In the genomic region with DNA sequence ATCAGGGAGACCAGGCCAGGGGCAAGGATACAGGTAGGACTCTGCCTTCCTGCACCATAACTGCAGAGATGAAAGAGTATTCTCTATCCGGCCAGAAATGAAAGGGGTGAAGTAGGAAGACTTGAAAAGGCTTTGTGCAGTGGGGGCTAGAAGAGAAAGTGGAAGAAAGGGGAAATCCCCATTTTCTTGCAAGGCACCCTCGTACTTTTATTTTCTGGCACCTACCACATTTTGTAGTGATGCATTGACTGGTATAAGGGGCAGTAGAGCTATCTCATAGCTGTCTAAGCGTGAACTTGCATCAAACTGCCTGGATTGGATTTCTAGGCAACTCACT, we compare ENCODE assay signal across 8 cellular contexts. TPM values are rescaled to one million over a fixed set of nuclear protein-coding genes. Genes with fewer than 3 reads are reported as not detected.
DNase-seq lines count a peak whose midpoint lies in the region; ATAC-seq, FAIRE-seq and TF ChIP-seq lines count a peak whose summit lies in the region.

No MANE protein-coding gene starts in this region.

- no peak for FAIRE-seq in endothelial cell of umbilical vein (lab: Jason Lieb, UNC)

- H3K27me3 ChIP-seq in GM23338 (ENCODE audit: insufficient read depth) (peaks cover 7% of the 10 kb centered on the region; the same call in 1 of the 2 replicates), endothelial cell of umbilical vein (ENCODE audit: control insufficient read depth in 2 of 2, insufficient read depth in 2 of 2, low read length in 2 of 2) (no peaks in the 10 kb centered on the region), sigmoid colon (no peaks in the 10 kb centered on the region)

- peaks cover 12% of the 10 kb centered on the region; the same call in 1 of the 2 replicates for H3F3A ChIP-seq in GM23338 (replicated peaks; ENCODE audit: low read depth)

- peaks cover 39% of the 10 kb centered on the region for H3K4me1 Mint-ChIP-seq in GM23338

- BruUV-seq in endothelial cell of umbilical vein (replicated peaks; lab: Mats Ljungman, UMichigan): no TSS peak

- peaks cover 30% of the 10 kb centered on the region for H3K36me3 Mint-ChIP-seq in GM23338 (ENCODE audit: low read depth)

- TF ChIP-seq EP300 in sigmoid colon (IDR thresholded peaks at IDR 0.05): no peak

- dilution Hi-C loops in endothelial cell of umbilical vein (cut with MboI; ENCODE audit: extremely low pct_ligation_motif_present, low sequenced_read_pairs): no loop called here

- DNase-seq in GM12864 (ENCODE audit: low read depth) (no peak), GM23338 (ENCODE audit: low spot score) (no peak), RWPE1 (ENCODE audit: low spot score) (no peak), endothelial cell of umbilical vein (ENCODE audit: low read depth, low spot score) (no peak), sigmoid colon (no peak), EL (no peak)
- DNase-seq in activated effector memory CD4-positive, alpha-beta T cell treated with anti-CD3 and anti-CD28 coated beads, Interleukin-2, amount 50 U/mL, for 16 hours: no peak

- H2AFZ ChIP-seq in GM23338 (peak overlapping the region; percentile 96), endothelial cell of umbilical vein (ENCODE audit: low read depth, low read length) (peak overlapping the region; percentile 97)

- H3K79me2 ChIP-seq in GM23338 (replicated peaks; ENCODE audit: insufficient read depth): peaks cover 30% of the 10 kb centered on the region
- peaks cover 7% of the 10 kb centered on the region for H3K79me2 ChIP-seq in endothelial cell of umbilical vein (ENCODE audit: control insufficient read depth, insufficient read depth, low read length)

- H3K4me3 ChIP-seq in GM12864 (ENCODE audit: low read depth, low read length) (peak overlapping the region; percentile 79), GM23338 (peak overlapping the region; percentile 75), endothelial cell of umbilical vein (replicated peaks in 1 of 3; ENCODE audit: insufficient read depth in 1 of 3, low read depth in 1 of 3, low read length in 3 of 3) (peak overlapping the region in 2 of 3 experiments; percentile 55 to 78), sigmoid colon (peak overlapping the region; percentile 48 to 99 (median 94))

- H3K9me3 Mint-ChIP-seq in GM23338: no peaks in the 10 kb centered on the region

- H3K4me2 ChIP-seq in GM23338: peak overlapping the region; percentile 92
- peak overlapping the region; percentile 64 for H3K4me2 ChIP-seq in endothelial cell of umbilical vein (ENCODE audit: insufficient read depth, low read length)

- H3K9me2 ChIP-seq in GM23338 (ENCODE audit: insufficient read depth): no peaks in the 10 kb centered on the region

- H3K27ac ChIP-seq in GM23338 (ENCODE audit: low read depth) (no peak overlapping the region), RWPE1 (peak overlapping the region; percentile 72), endothelial cell of umbilical vein (ENCODE audit: insufficient read depth, low read depth, low read length) (no peak overlapping the region), sigmoid colon (peak overlapping the region; percentile 84 to 94 (median 92))

- no peaks in the 10 kb centered on the region for H3K36me3 ChIP-seq in GM23338 (ENCODE audit: insufficient read depth)
- peaks cover 5 to 6% of the 10 kb centered on the region in 2 experiments for H3K36me3 ChIP-seq in endothelial cell of umbilical vein (ENCODE audit: control insufficient read depth in 2 of 2, extremely low read depth in 1 of 2, insufficient read depth in 2 of 2, low read length in 2 of 2)
- H3K36me3 ChIP-seq in sigmoid colon: peaks cover 0 to 13% (median 0%) of the 10 kb centered on the region in 4 donors

- H4K20me1 ChIP-seq in GM23338 (replicated peaks; ENCODE audit: insufficient read depth): peaks cover 27% of the 10 kb centered on the region; the same call in 1 of the 2 replicates
- no peaks in the 10 kb centered on the region for H4K20me1 ChIP-seq in endothelial cell of umbilical vein (replicated peaks; ENCODE audit: control insufficient read depth, extremely low read depth, insufficient read depth, low read length)

- TF ChIP-seq POLR2A in endothelial cell of umbilical vein (IDR thresholded peaks at IDR 0.05; ENCODE audit: low read depth, low read length) (no peak), sigmoid colon (IDR thresholded peaks at IDR 0.05) (no peak)

- H3K9ac ChIP-seq in endothelial cell of umbilical vein (replicated peaks; ENCODE audit: extremely low read depth, insufficient read depth, low read length): no peak overlapping the region

- H3K27ac Mint-ChIP-seq in GM23338: no peak overlapping the region

- 24 to 38% methylated on average over 3 of the region's 3 CpGs for WGBS in sigmoid colon, 2 donors

- no peak for ATAC-seq in GM23338
- ATAC-seq in HG02885 (IDR thresholded peaks at IDR 0.05; ENCODE audit: poor library complexity, unreplicated experiment): no peak

- no peaks in the 10 kb centered on the region for H3K9me1 ChIP-seq in endothelial cell of umbilical vein (replicated peaks; ENCODE audit: control insufficient read depth, extremely low read depth, insufficient read depth, low read length)

- no peaks in the 10 kb centered on the region for H3K9me3 ChIP-seq in endothelial cell of umbilical vein (replicated peaks; ENCODE audit: control insufficient read depth, insufficient read depth, low read length)
- H3K9me3 ChIP-seq in sigmoid colon: no peaks in the 10 kb centered on the region

- peak overlapping the region; percentile 72 for H3K4me3 Mint-ChIP-seq in GM23338

- CTCF ChIA-PET in RWPE1 (lab: Yijun Ruan, JAX): interaction anchor here (0.6 to 0.8 kb wide), 4 partner anchors 11 to 65 kb away, joined by 3 to 4 read pairs (median 3); no protein-coding TSS in a partner anchor
- CTCF ChIA-PET in endothelial cell of umbilical vein (lab: Charles Lee): interaction anchor here (0.8 to 2.2 kb wide), 7 partner anchors 10 to 206 kb away, joined by 3 to 6 read pairs (median 5); no protein-coding TSS in a partner anchor

- peaks cover 16% of the 10 kb centered on the region for H3K27me3 Mint-ChIP-seq in GM23338 (ENCODE audit: insufficient read depth, low read depth, poor library complexity)

- POLR2A ChIA-PET in RWPE1 (lab: Yijun Ruan, JAX; ENCODE audit: low non-redundant PET) (interaction anchor here (0.6 kb wide), 1 partner anchor 102 kb away, joined by 3 read pairs; no protein-coding TSS in a partner anchor), endothelial cell of umbilical vein (lab: Charles Lee) (no interaction called here)

- intact Hi-C loops in endothelial cell of umbilical vein (cut with micrococcal nuclease) (no loop called here), sigmoid colon (cut with DNase I) (no loop called here)

- H3K4me1 ChIP-seq in GM23338 (ENCODE audit: insufficient read depth) (peaks cover 4% of the 10 kb centered on the region), endothelial cell of umbilical vein (ENCODE audit: control insufficient read depth, extremely low read depth, insufficient read depth, low read length) (peaks cover 9% of the 10 kb centered on the region), sigmoid colon (peaks cover 0 to 61% (median 43%) of the 10 kb centered on the region in 4 donors)

- no peak for TF ChIP-seq CTCF in GM12864 (IDR thresholded peaks at IDR 0.05; ENCODE audit: low read depth, low read length, missing control alignments)
- no peak for TF ChIP-seq CTCF in GM23338 (conservative IDR thresholded peaks at IDR 0.05; ENCODE audit: low read depth in 2 of 2)
- TF ChIP-seq CTCF in RWPE1 (conservative IDR thresholded peaks at IDR 0.05; ENCODE audit: low read depth): no peak
- no peak for TF ChIP-seq CTCF in endothelial cell of umbilical vein (IDR thresholded peaks at IDR 0.05; ENCODE audit: extremely low read depth in 1 of 2, insufficient read depth in 1 of 2, low read depth in 1 of 2, low read length in 2 of 2)
- no peak for TF ChIP-seq CTCF in sigmoid colon (IDR thresholded peaks at IDR 0.05)

TF ChIP-seq in endothelial cell of umbilical vein, 7 proteins besides CTCF, POLR2A, EP300 and RAD21 (continues in another document):
- TF ChIP-seq GATA2 (IDR thresholded peaks at IDR 0.05; ENCODE audit: insufficient read depth, insufficient read length, low read depth, low read length): no peak
- TF ChIP-seq JUN (IDR thresholded peaks at IDR 0.05; ENCODE audit: borderline replicate concordance, insufficient read depth, insufficient read length, low read depth): no peak
- no peak for TF ChIP-seq POLR2AphosphoS5 (IDR thresholded peaks at IDR 0.05; ENCODE audit: insufficient read depth, low read depth, low read length)
- TF ChIP-seq MYC (IDR thresholded peaks at IDR 0.05; ENCODE audit: low read depth, low read length): no peak
- TF ChIP-seq, protein P1, sequence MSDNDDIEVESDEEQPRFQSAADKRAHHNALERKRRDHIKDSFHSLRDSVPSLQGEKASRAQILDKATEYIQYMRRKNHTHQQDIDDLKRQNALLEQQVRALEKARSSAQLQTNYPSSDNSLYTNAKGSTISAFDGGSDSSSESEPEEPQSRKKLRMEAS (IDR thresholded peaks at IDR 0.05; ENCODE audit: insufficient read depth, insufficient read length): no peak

RNA-seq across cellular contexts. Expression of a gene that starts 0.8 kb away (rescaled TPM):
- total RNA-seq in GM23338 (2014; rRNA removed; shearing (Covaris generic)): 32.8 and 34.1 TPM in 2 replicates
- polyA plus RNA-seq in GM23338 (2016; fragmentation: Nextera tagmentation; extraction: Ambion mirVana) (30.1 and 30.6 TPM in 2 replicates), endothelial cell of umbilical vein (26.8 and 27.2 TPM in 2 replicates), sigmoid colon (10 to 100 TPM; 14.4 to 34.8 (median 17.6) TPM)
- total RNA-seq in endothelial cell of umbilical vein (28.1 and 33.6 TPM in 2 replicates), sigmoid colon (100 to 1,000 TPM; 153 to 221 (median 209) TPM)
- polyA plus RNA-seq in endothelial cell of umbilical vein (2011; cell fraction: cytosol; rRNA removed): 27.3 and 29.6 TPM in 2 replicates
- polyA plus RNA-seq in endothelial cell of umbilical vein (2011; cell fraction: nucleus; rRNA removed): 71.3 and 74.1 TPM in 2 replicates
- polyA plus RNA-seq in endothelial cell of umbilical vein (2012): 23.6 and 26.7 TPM in 2 replicates
- 35.0 and 38.8 TPM in 2 replicates for polyA minus RNA-seq in endothelial cell of umbilical vein
- polyA minus RNA-seq in endothelial cell of umbilical vein (2011; cell fraction: cytosol; rRNA and poly(A)+ RNA removed): 12.7 TPM
- polyA minus RNA-seq in endothelial cell of umbilical vein (2011; cell fraction: nucleus; rRNA and poly(A)+ RNA removed): 22.1 and 30.7 TPM in 2 replicates

RNA-seq across cellular contexts. Expression of a gene that starts 35.8 kb away (rescaled TPM):
- total RNA-seq in GM23338 (2014; rRNA removed; shearing (Covaris generic)): 13.3 and 14.5 TPM in 2 replicates
- 17.5 and 18.0 TPM in 2 replicates for polyA plus RNA-seq in GM23338 (2016; fragmentation: Nextera tagmentation; extraction: Ambion mirVana)
- total RNA-seq in endothelial cell of umbilical vein: 32.5 and 34.9 TPM in 2 replicates
- 22.0 and 23.6 TPM in 2 replicates for polyA plus RNA-seq in endothelial cell of umbilical vein
- polyA plus RNA-seq in endothelial cell of umbilical vein (2011; cell fraction: cytosol; rRNA removed): 31.7 and 33.2 TPM in 2 replicates
- 33.4 and 36.3 TPM in 2 replicates for polyA plus RNA-seq in endothelial cell of umbilical vein (2011; cell fraction: nucleus; rRNA removed)
- polyA plus RNA-seq in endothelial cell of umbilical vein (2012): 39.8 and 90.5 TPM in 2 replicates
- 13.1 and 19.7 TPM in 2 replicates for polyA minus RNA-seq in endothelial cell of umbilical vein
- 3.0 TPM for polyA minus RNA-seq in endothelial cell of umbilical vein (2011; cell fraction: cytosol; rRNA and poly(A)+ RNA removed)
- 5.0 TPM in 2 replicates for polyA minus RNA-seq in endothelial cell of umbilical vein (2011; cell fraction: nucleus; rRNA and poly(A)+ RNA removed)
- total RNA-seq in sigmoid colon: 1 to 10 TPM; 2.5 to 9.4 (median 3.7) TPM
- 10 to 100 TPM in 1 of 3 donors, 1 to 10 TPM in 2; 3.6 to 15.7 (median 9.9) TPM for polyA plus RNA-seq in sigmoid colon

Comparison
In these comparisons a context has a peak if more than half of its experiments do, and no peak if none do; other contexts are left out.
1. H3K27ac ChIP-seq: peak in RWPE1 (single experiment) and sigmoid colon (4 of 4); none in GM23338 (single experiment) and endothelial cell of umbilical vein (single experiment).
2. Peak in every context shown above with its lines, with median percentiles within 50 percentile points of each other: H3K4me3 ChIP-seq.